ENCODE assay signal across 13 cellular contexts in the genomic region with DNA sequence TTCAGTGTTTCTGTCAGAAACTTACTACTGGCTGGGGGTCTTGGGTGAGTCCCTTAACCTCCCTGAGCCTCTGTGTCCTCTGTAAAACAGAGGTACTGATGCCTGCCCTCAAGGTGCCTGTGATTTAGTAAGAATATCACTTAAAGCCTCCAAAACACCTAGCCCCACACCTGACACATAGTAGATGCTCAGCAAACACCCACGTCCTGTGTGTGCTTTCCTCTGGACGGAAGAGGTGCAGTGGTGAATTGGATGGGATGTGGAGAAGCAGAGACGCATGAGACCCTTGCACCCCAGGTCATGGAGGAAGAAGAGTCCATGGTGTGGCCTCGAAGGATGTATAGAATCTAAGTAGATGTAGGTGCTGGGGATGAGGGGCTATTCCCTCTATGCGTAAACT.
"Had no signal": no experiment of that assay in that cellular context is flagged by ENCODE, and none has a peak within 500 bp of the region (broad histone marks: within the 10 kb centered on the region; RNA-seq: fewer than 3 reads in every experiment).

No MANE protein-coding gene starts in this region.

- H3K9me3 Mint-ChIP-seq: activated naive CD8-positive, alpha-beta T cell treated with anti-CD3 and anti-CD28 coated beads, Interleukin-2, amount 10 ng/mL, durations not matched to agents 7 days and 5 days had no signal

- H3K27ac Mint-ChIP-seq: activated CD4-positive, alpha-beta T cell treated with anti-CD3 and anti-CD28 coated beads for 36 hours; activated naive CD8-positive, alpha-beta T cell treated with anti-CD3 and anti-CD28 coated beads, Interleukin-2, amount 10 ng/mL, durations not matched to agents 7 days and 5 days had no signal

- ATAC-seq: activated CD4-positive, alpha-beta T cell treated with anti-CD3 and anti-CD28 coated beads for 36 hours; psoas muscle; right lobe of liver had no signal

- H3K27ac ChIP-seq: lower lobe of right lung, psoas muscle, right lobe of liver, spleen, upper lobe of right lung had no signal

- H3K27me3 Mint-ChIP-seq: activated CD4-positive, alpha-beta T cell treated with anti-CD3 and anti-CD28 coated beads for 36 hours; activated naive CD8-positive, alpha-beta T cell treated with anti-CD3 and anti-CD28 coated beads, Interleukin-2, amount 10 ng/mL, durations not matched to agents 7 days and 5 days had no signal

- DNase-seq: activated CD4-positive, alpha-beta T cell treated with anti-CD3 and anti-CD28 coated beads for 36 hours; activated naive CD8-positive, alpha-beta T cell treated with anti-CD3 and anti-CD28 coated beads, Interleukin-2, amount 10 ng/mL, durations not matched to agents 7 days and 5 days; esophagus squamous epithelium; left cardiac atrium; lower lobe of right lung; midbrain; psoas muscle; right lobe of liver; stimulated activated CD4-positive, alpha-beta T cell treated with anti-CD3 and anti-CD28 coated beads, Interleukin-1b, Interleukin-23, amount 100 ng/mL, for 48 hours; stimulated activated naive CD4-positive, alpha-beta T cell; T-helper 9 cell; upper lobe of right lung had no signal

- H3K27me3 ChIP-seq: esophagus squamous epithelium, right lobe of liver, spleen, upper lobe of right lung had no signal

- H3K9me3 ChIP-seq: esophagus squamous epithelium, lower lobe of right lung, psoas muscle, right lobe of liver, spleen, upper lobe of right lung had no signal

- H3K4me3 ChIP-seq: esophagus squamous epithelium, lower lobe of right lung, psoas muscle, right lobe of liver, spleen, upper lobe of right lung had no signal

- H3K36me3 ChIP-seq: right lobe of liver had no signal

- H3K4me3 Mint-ChIP-seq: activated CD4-positive, alpha-beta T cell treated with anti-CD3 and anti-CD28 coated beads for 36 hours; activated naive CD8-positive, alpha-beta T cell treated with anti-CD3 and anti-CD28 coated beads, Interleukin-2, amount 10 ng/mL, durations not matched to agents 7 days and 5 days had no signal

- H3K4me1 ChIP-seq: psoas muscle, right lobe of liver had no signal
